8 cellular contexts compared by ENCODE assay signal in genomic region chr19:33796164-33797100, GRCh38. TPM values are rescaled to one million over a fixed set of nuclear protein-coding genes. Genes with fewer than 3 reads are reported as not detected.
DNase-seq lines count a peak whose midpoint lies in the region; ATAC-seq, FAIRE-seq and TF ChIP-seq lines count a peak whose summit lies in the region.

Gene KCTD15, plus strand, starts transcription at chr19:33796870. Its CDS starts 3,585 bp downstream, at chr19:33800455.

- no peak for FAIRE-seq in H54 (lab: Jason Lieb, UNC)

- no peak for TF ChIP-seq CTCF in Loucy (conservative IDR thresholded peaks at IDR 0.05; ENCODE audit: low read length)
- TF ChIP-seq CTCF in fibroblast of lung (conservative IDR thresholded peaks at IDR 0.05 in 1 of 2, IDR thresholded peaks at IDR 0.05 in 1 of 2; ENCODE audit: low read depth in 1 of 2, low read length in 2 of 2): no peak

- peak within 1 kb of the TSS in 1 of 9 donors; percentile 38 for H3K27ac Mint-ChIP-seq in naive thymus-derived CD4-positive, alpha-beta T cell

- peak within 1 kb of the TSS; percentile 77 for H3K4me3 ChIP-seq in Loucy (ENCODE audit: low read length, poor library complexity, severe bottlenecking)
- H3K4me3 ChIP-seq in fibroblast of lung (replicated peaks in 1 of 4; ENCODE audit: control extremely low read depth in 1 of 4, insufficient read depth in 1 of 4, low read depth in 3 of 4, low read length in 4 of 4): peak within 1 kb of the TSS; percentile 52 to 67 (median 64)
- peak within 1 kb of the TSS; percentile 24 for H3K4me3 ChIP-seq in naive thymus-derived CD4-positive, alpha-beta T cell (ENCODE audit: low read length)
- H3K4me3 ChIP-seq in urinary bladder (ENCODE audit: low read depth, low read length): peak within 1 kb of the TSS; percentile 74

- intact Hi-C loops in naive thymus-derived CD4-positive, alpha-beta T cell (cut with micrococcal nuclease): no loop called here

- peaks cover 8% of the 10 kb centered on the region for H3K79me2 ChIP-seq in Loucy (ENCODE audit: insufficient read depth, low read length)
- H3K79me2 ChIP-seq in fibroblast of lung (ENCODE audit: control insufficient read depth, insufficient read depth, low read length): no peaks in the 10 kb centered on the region

- no peaks in the 10 kb centered on the region for H3K9me3 ChIP-seq in Loucy (ENCODE audit: insufficient read depth, low read depth, low read length)
- H3K9me3 ChIP-seq in fibroblast of lung (ENCODE audit: control insufficient read depth, insufficient read depth, low read depth, low read length): no peaks in the 10 kb centered on the region
- no peaks in the 10 kb centered on the region for H3K9me3 ChIP-seq in naive thymus-derived CD4-positive, alpha-beta T cell (ENCODE audit: control insufficient read depth in 2 of 3, low read length in 3 of 3)

- no peaks in the 10 kb centered on the region for H4K20me1 ChIP-seq in Loucy (ENCODE audit: insufficient read depth, low read length, poor library complexity, severe bottlenecking)
- H4K20me1 ChIP-seq in fibroblast of lung (ENCODE audit: control insufficient read depth, extremely low read depth, insufficient read depth, low read length): no peaks in the 10 kb centered on the region

- no peak for TF ChIP-seq POLR2A in H54 (IDR thresholded peaks at IDR 0.05; ENCODE audit: low read depth, low read length)

- peak; percentile 38 to 46 for ATAC-seq in activated T-cell treated with anti-CD3 and anti-CD28 coated beads, Interleukin-2, amount 50 U/mL, for 4 hours
- peak; percentile 16 for ATAC-seq in naive thymus-derived CD4-positive, alpha-beta T cell

- H3K4me1 ChIP-seq in Loucy (ENCODE audit: insufficient read depth, low read length, poor library complexity, severe bottlenecking) (peaks cover 11% of the 10 kb centered on the region), fibroblast of lung (ENCODE audit: control insufficient read depth, extremely low read depth, insufficient read depth, low read length) (peaks cover 3% of the 10 kb centered on the region), urinary bladder (ENCODE audit: insufficient read depth) (peaks cover 2% of the 10 kb centered on the region)
- H3K4me1 ChIP-seq in naive thymus-derived CD4-positive, alpha-beta T cell (ENCODE audit: control insufficient read depth in 2 of 2, insufficient read depth in 2 of 2, low read length in 2 of 2): no peaks in the 10 kb centered on the region

- H3K36me3 ChIP-seq in Loucy (ENCODE audit: insufficient read depth, low read length) (no peaks in the 10 kb centered on the region), fibroblast of lung (ENCODE audit: control insufficient read depth, insufficient read depth, low read length) (no peaks in the 10 kb centered on the region), urinary bladder (ENCODE audit: insufficient read depth) (no peaks in the 10 kb centered on the region)
- no peaks in the 10 kb centered on the region for H3K36me3 ChIP-seq in naive thymus-derived CD4-positive, alpha-beta T cell (ENCODE audit: control insufficient read depth in 2 of 3, insufficient read depth in 3 of 3, low read length in 3 of 3)

- CTCF ChIA-PET in naive thymus-derived CD4-positive, alpha-beta T cell (lab: Charles Lee): no interaction called here

- peaks cover 3% of the 10 kb centered on the region for H3K4me1 Mint-ChIP-seq in activated T-cell treated with anti-CD3 and anti-CD28 coated beads, Interleukin-2, amount 50 U/mL, for 4 hours (ENCODE audit: low read depth)
- peaks cover 0 to 12% (median 2%) of the 10 kb centered on the region in 7 donors for H3K4me1 Mint-ChIP-seq in naive thymus-derived CD4-positive, alpha-beta T cell

- H2AFZ ChIP-seq in Loucy (ENCODE audit: low read length): peak within 1 kb of the TSS; percentile 64; the same call in 1 of the 2 replicates
- H2AFZ ChIP-seq in fibroblast of lung (ENCODE audit: low read length): peak within 1 kb of the TSS; percentile 49

- peak within 1 kb of the TSS; percentile 79 for H3K4me3 Mint-ChIP-seq in activated T-cell treated with anti-CD3 and anti-CD28 coated beads, Interleukin-2, amount 50 U/mL, for 4 hours
- H3K4me3 Mint-ChIP-seq in naive thymus-derived CD4-positive, alpha-beta T cell: peak within 1 kb of the TSS; percentile 66 to 85 (median 76)

- H3K4me2 ChIP-seq in Loucy (ENCODE audit: low read depth, low read length, poor library complexity, severe bottlenecking) (peak within 1 kb of the TSS; percentile 64), fibroblast of lung (ENCODE audit: extremely low read depth, insufficient read depth, low read length) (peak within 1 kb of the TSS; percentile 82)

- no peaks in the 10 kb centered on the region for H3K9me2 ChIP-seq in Loucy (replicated peaks; ENCODE audit: low read depth, low read length)

- peaks cover 40% of the 10 kb centered on the region for H3K27me3 Mint-ChIP-seq in activated T-cell treated with anti-CD3 and anti-CD28 coated beads, Interleukin-2, amount 50 U/mL, for 4 hours (ENCODE audit: low read depth)
- peaks cover 23 to 51% (median 32%) of the 10 kb centered on the region in 5 donors for H3K27me3 Mint-ChIP-seq in naive thymus-derived CD4-positive, alpha-beta T cell

- H3K27ac ChIP-seq in fibroblast of lung (ENCODE audit: insufficient read depth, low read length) (peak within 1 kb of the TSS; percentile 53), urinary bladder (ENCODE audit: low read depth) (peak within 1 kb of the TSS; percentile 93)
- no peak within 1 kb of the TSS for H3K27ac ChIP-seq in naive thymus-derived CD4-positive, alpha-beta T cell (ENCODE audit: low read depth, low read length)

- no peaks in the 10 kb centered on the region for H3K9me3 Mint-ChIP-seq in activated T-cell treated with anti-CD3 and anti-CD28 coated beads, Interleukin-2, amount 50 U/mL, for 4 hours
- no peaks in the 10 kb centered on the region for H3K9me3 Mint-ChIP-seq in naive thymus-derived CD4-positive, alpha-beta T cell

- H3K27me3 ChIP-seq in Loucy (ENCODE audit: insufficient read depth, low read length, poor library complexity, severe bottlenecking): no peaks in the 10 kb centered on the region
- no peaks in the 10 kb centered on the region for H3K27me3 ChIP-seq in fibroblast of lung (ENCODE audit: control insufficient read depth, insufficient read depth, low read length)
- H3K27me3 ChIP-seq in naive thymus-derived CD4-positive, alpha-beta T cell (ENCODE audit: control insufficient read depth in 2 of 2, insufficient read depth in 2 of 2, low read length in 2 of 2): peaks cover 0 to 5% of the 10 kb centered on the region in 2 donors

- H3K36me3 Mint-ChIP-seq in activated T-cell treated with anti-CD3 and anti-CD28 coated beads, Interleukin-2, amount 50 U/mL, for 4 hours (ENCODE audit: insufficient read depth): no peaks in the 10 kb centered on the region
- H3K36me3 Mint-ChIP-seq in naive thymus-derived CD4-positive, alpha-beta T cell: peaks cover 0 to 3% (median 0%) of the 10 kb centered on the region in 5 donors

- DNase-seq in D341Med (ENCODE audit: low spot score) (peak; percentile 81), fibroblast of lung (ENCODE audit: low read depth in 2 of 2) (peak; percentile 42 to 59), H54 (ENCODE audit: insufficient read length, low spot score) (no peak), germinal center (ENCODE audit: low spot score) (no peak)
- no peak for DNase-seq in activated T-cell treated with anti-CD3 and anti-CD28 coated beads, Interleukin-2, amount 50 U/mL, for 4 hours
- peak in 1 of 9 donors; percentile 54 for DNase-seq in naive thymus-derived CD4-positive, alpha-beta T cell

- POLR2A ChIA-PET in naive thymus-derived CD4-positive, alpha-beta T cell (lab: Charles Lee): no interaction called here

- no peaks in the 10 kb centered on the region for H3F3A ChIP-seq in Loucy (ENCODE audit: low read depth)

- under 1% methylated on average over 115 of the region's 125 CpGs for WGBS in urinary bladder

- H3K9ac ChIP-seq in Loucy (ENCODE audit: low read depth, low read length, poor library complexity, severe bottlenecking): peak within 1 kb of the TSS; percentile 80
- H3K9ac ChIP-seq in fibroblast of lung (ENCODE audit: insufficient read depth, low read length): peak within 1 kb of the TSS; percentile 65

RNA-seq across cellular contexts. Expression of gene KCTD15, which starts in this region (rescaled TPM):
- total RNA-seq in activated T-cell treated with anti-CD3 and anti-CD28 coated beads, Interleukin-2, amount 50 U/mL, for 4 hours: 10 to 100 TPM in 2 of 3 donors, 1 to 10 TPM in 1; 8.0 to 19.8 (median 11.8) TPM
- total RNA-seq in fibroblast of lung (9.7 and 26.5 TPM in 2 replicates), urinary bladder (55.8 TPM)
- polyA plus RNA-seq in fibroblast of lung (3.3 and 6.3 TPM in 2 replicates), urinary bladder (78.0 TPM)
- polyA plus RNA-seq in fibroblast of lung (2012): 3.7 and 9.4 TPM in 2 replicates
- 3.8 and 6.2 TPM in 2 replicates for polyA minus RNA-seq in fibroblast of lung (ENCODE audit: low replicate concordance)
- total RNA-seq in naive thymus-derived CD4-positive, alpha-beta T cell: 10 to 100 TPM in 1 of 5 experiments, 1 to 10 TPM in 3, under 1 TPM in 1; 0.95 to 11.6 (median 2.5) TPM
- polyA plus RNA-seq in naive thymus-derived CD4-positive, alpha-beta T cell: not detected

Comparison
In these comparisons a context has a peak if more than half of its experiments do, and no peak if none do; other contexts are left out.
1. DNase-seq: peak in D341Med (single experiment) and fibroblast of lung (2 of 2); none in activated T-cell treated with anti-CD3 and anti-CD28 coated beads, Interleukin-2, amount 50 U/mL, for 4 hours (single experiment), H54 (single experiment) and germinal center (single experiment).
2. H3K4me3 ChIP-seq: peak in every context shown above with its lines; median percentile 77 in Loucy; 74 in urinary bladder; 64 in fibroblast of lung; 24 in naive thymus-derived CD4-positive, alpha-beta T cell.